In genomic region chr5:142435410-142436115, GRCh38 we compare ENCODE assay signal across 23 cellular contexts.
DNase-seq lines count a peak whose midpoint lies in the region; ATAC-seq, FAIRE-seq and TF ChIP-seq lines count a peak whose summit lies in the region.
"Had no signal": no experiment of that assay in that cellular context is flagged by ENCODE, and none has a peak within 500 bp of the region (broad histone marks: within the 10 kb centered on the region; RNA-seq: fewer than 3 reads in every experiment).

No MANE protein-coding gene starts in this region.

- no peaks in the 10 kb centered on the region for H3K27me3 Mint-ChIP-seq in T-cell

- no peaks in the 10 kb centered on the region for H3K9me3 Mint-ChIP-seq in T-cell
- H3K9me3 Mint-ChIP-seq: CD8-positive, alpha-beta memory T cell had no signal

- no peaks in the 10 kb centered on the region for H3K36me3 ChIP-seq in H1 (ENCODE audit: control insufficient read depth in 2 of 4, insufficient read depth in 4 of 4, low read length in 3 of 4)
- H3K36me3 ChIP-seq: BE2C, HAP-1 had no signal

- H3K27ac Mint-ChIP-seq in T-cell = no peak overlapping the region
- H3K27ac Mint-ChIP-seq: CD4-positive, CD25-positive, alpha-beta regulatory T cell had no signal

- peaks cover 0 to 2% (median under 1%) of the 10 kb centered on the region in 4 experiments; a peak in 2 of 7 replicates for H3K27me3 ChIP-seq in H1 (replicated peaks in 1 of 4; ENCODE audit: control insufficient read depth in 3 of 4, extremely low read depth in 1 of 4, insufficient read depth in 3 of 4, low read length in 3 of 4)
- H3K27me3 ChIP-seq: BE2C had no signal

- H3K27ac ChIP-seq in H1 (ENCODE audit: low read depth, low read length) = no peak overlapping the region

- H2BK15ac ChIP-seq in H1 (ENCODE audit: low read length) = 0 out of 2 replicates have a peak overlapping the region, but pooled peaks have one; percentile 48

- no peak for TF ChIP-seq EP300 in H1 (IDR thresholded peaks at IDR 0.05; ENCODE audit: borderline replicate concordance in 1 of 2, low read depth in 2 of 2, low read length in 2 of 2)

- no peak overlapping the region for H4K91ac ChIP-seq in H1 (replicated peaks; ENCODE audit: insufficient read length, low read length)

- no peak overlapping the region for H2BK120ac ChIP-seq in H1 (replicated peaks; ENCODE audit: low read depth, low read length)

- H3K36me3 Mint-ChIP-seq in T-cell = no peaks in the 10 kb centered on the region
- H3K36me3 Mint-ChIP-seq: CD4-positive, CD25-positive, alpha-beta regulatory T cell; CD8-positive, alpha-beta memory T cell had no signal

- no peak overlapping the region for H3K4me2 ChIP-seq in H1 (ENCODE audit: insufficient read depth in 1 of 2, low read depth in 2 of 2, low read length in 2 of 2)

- no peak for TF ChIP-seq RAD21 in H1 (IDR thresholded peaks at IDR 0.05 in 1 of 2, conservative IDR thresholded peaks at IDR 0.05 in 1 of 2; ENCODE audit: low read depth in 2 of 2, low read length in 2 of 2)

- no peaks in the 10 kb centered on the region for H3K79me2 ChIP-seq in H1 (ENCODE audit: control insufficient read depth in 1 of 2, insufficient read depth in 2 of 2, low read length in 2 of 2)

- H3K4me1 Mint-ChIP-seq in T-cell = peaks cover 48 to 55% (median 55%) of the 10 kb centered on the region in 3 donors

- H2BK12ac ChIP-seq in H1 (ENCODE audit: low read depth, low read length) = peak overlapping the region; percentile 64; the same call in 1 of the 2 replicates

- no peak overlapping the region for H3K9ac ChIP-seq in H1 (replicated peaks in 1 of 4; ENCODE audit: extremely low read depth in 1 of 4, low read depth in 3 of 4, low read length in 3 of 4)

- WGBS in H1 (ENCODE audit: extremely low coverage in 1 of 2, insufficient coverage in 1 of 2, insufficient read length in 1 of 2, insufficient replicate concordance in 2 of 2, low coverage in 1 of 2, low lambda C conversion rate in 2 of 2, missing lambda C conversion rate in 1 of 2), 2 experiments = 88% methylated on average over 9 of the region's 9 CpGs; no CpG with 5 or more reads in 1 of the 2 experiments

- no peak overlapping the region for H3K23ac ChIP-seq in H1 (ENCODE audit: insufficient read length)

- H4K8ac ChIP-seq in H1 (ENCODE audit: extremely low read depth, insufficient read depth, low read length) = no peak overlapping the region; the same call in 1 of the 2 replicates

- CTCF ChIA-PET in H1 (lab: Charles Lee; ENCODE audit: partially characterized antibody) = interaction anchor here (0.6 to 2.4 kb wide), 11 partner anchors 8 to 269 kb away, joined by 3 to 10 read pairs (median 3); no protein-coding TSS in a partner anchor
- CTCF ChIA-PET in T-cell (lab: Charles Lee) = no interaction called here

- no peak overlapping the region for H3K4me3 ChIP-seq in H1 (ENCODE audit: extremely low read depth in 1 of 4, insufficient read depth in 2 of 4, low read depth in 3 of 4, low read length in 4 of 4)
- H3K4me3 ChIP-seq: HAP-1 had no signal

- H3K4ac ChIP-seq in H1 (replicated peaks; ENCODE audit: insufficient read length, low read depth, low read length) = no peak overlapping the region

- H2BK20ac ChIP-seq in H1 (ENCODE audit: low read length) = no peak overlapping the region

- POLR2A ChIA-PET in H1 (lab: Charles Lee; ENCODE audit: partially characterized antibody) (interaction anchor here (0.6 to 0.7 kb wide), 2 partner anchors 38 to 88 kb away, joined by 3 read pairs; no protein-coding TSS in a partner anchor), T-cell (lab: Charles Lee) (interaction anchor here in 1 of 2 donors (0.6 kb wide), 2 partner anchors 13 to 107 kb away, joined by 5 to 10 read pairs; no protein-coding TSS in a partner anchor)

- H3K9me3 ChIP-seq in H1 (ENCODE audit: insufficient read depth in 2 of 2, low read depth in 1 of 2, low read length in 1 of 2) = no peaks in the 10 kb centered on the region
- H3K9me3 ChIP-seq: BE2C, HAP-1 had no signal

- no peaks in the 10 kb centered on the region for H3K79me1 ChIP-seq in H1 (ENCODE audit: low read depth, low read length)

- DNase-seq in SW480 (ENCODE audit: low spot score) (peak; percentile 43), H1 (ENCODE audit: low read depth in 1 of 2, low spot score in 2 of 2) (no peak), myocyte (ENCODE audit: low read depth) (peak; percentile 53), left lobe of liver (ENCODE audit: low spot score) (no peak), NOMO-1 treated with dmso at 0.1 percent for 144 hours (lab: John Stamatoyannopoulos, UW; ENCODE audit: unreplicated experiment) (no peak), T-cell (no peak)
- DNase-seq: ACHN; BE2C; C1 segment of cervical spinal cord; CD4-positive, CD25-positive, alpha-beta regulatory T cell; CD8-positive, alpha-beta memory T cell; COR-L47; DMS 273 treated with DMSO at 0.1 percent for 48 hours; DMS53; DND-41; EL; IMR-90 had no signal

- H3K23me2 ChIP-seq in H1 (ENCODE audit: low read depth, low read length) = no peaks in the 10 kb centered on the region

- H3K4me3 Mint-ChIP-seq in T-cell = no peak overlapping the region
- H3K4me3 Mint-ChIP-seq: CD4-positive, CD25-positive, alpha-beta regulatory T cell; CD8-positive, alpha-beta memory T cell had no signal

- ATAC-seq in left lobe of liver (no peak), T-cell (replicated peaks in 1 of 4) (no peak), HG03175 (IDR thresholded peaks at IDR 0.05; ENCODE audit: unreplicated experiment) (no peak)

- no peak for TF ChIP-seq CTCF in H1 (IDR thresholded peaks at IDR 0.05; ENCODE audit: control extremely low read depth in 1 of 3, insufficient read depth in 1 of 3, low read depth in 1 of 3, low read length in 3 of 3)

- no peak for TF ChIP-seq POLR2A in H1 (IDR thresholded peaks at IDR 0.05; ENCODE audit: control extremely low read depth in 1 of 2, low read depth in 2 of 2, low read length in 2 of 2)

- no peak overlapping the region for H4K5ac ChIP-seq in H1 (ENCODE audit: insufficient read length, low read depth, low read length)

- no peak overlapping the region for H3K14ac ChIP-seq in H1 (ENCODE audit: insufficient read length)

- no peak overlapping the region for H2AFZ ChIP-seq in H1 (ENCODE audit: low read length)

- peaks cover 2 to 9% (median 6%) of the 10 kb centered on the region in 4 experiments; a peak in 5 of 7 replicates for H3K4me1 ChIP-seq in H1 (replicated peaks in 1 of 4; ENCODE audit: control insufficient read depth in 3 of 4, insufficient read depth in 4 of 4, low read length in 3 of 4)
- H3K4me1 ChIP-seq: HAP-1 had no signal

- peak overlapping the region; percentile 36; the same call in 1 of the 2 replicates for H3K18ac ChIP-seq in H1 (ENCODE audit: extremely low read depth, low read length)

- no peak overlapping the region for H2BK5ac ChIP-seq in H1 (ENCODE audit: low read depth, low read length)

- no peaks in the 10 kb centered on the region for H4K20me1 ChIP-seq in H1 (replicated peaks in 1 of 2; ENCODE audit: control insufficient read depth in 1 of 2, insufficient read depth in 2 of 2, low read length in 2 of 2)

- H3K56ac ChIP-seq in H1 (replicated peaks; ENCODE audit: insufficient read length, low read depth, low read length) = no peak overlapping the region

- H2AK5ac ChIP-seq in H1 (ENCODE audit: low read depth, low read length) = no peak overlapping the region

- FAIRE-seq in H1 (lab: Jason Lieb, UNC) = no peak
- FAIRE-seq: A204.1, G401.6, GM12891, GM19239 had no signal

TF ChIP-seq in H1, 55 proteins besides CTCF, POLR2A, EP300 and RAD21:
- TF ChIP-seq CBX5 (IDR thresholded peaks at IDR 0.05; ENCODE audit: low read depth, low read length) (no peak), HDAC6 (IDR thresholded peaks at IDR 0.05; ENCODE audit: low read depth, low read length) (no peak), KDM1A (IDR thresholded peaks at IDR 0.05; ENCODE audit: borderline replicate concordance, low read length) (no peak), GABPA (IDR thresholded peaks at IDR 0.05; ENCODE audit: borderline replicate concordance, insufficient read depth, low read length) (no peak), EZH2 (IDR thresholded peaks at IDR 0.05; ENCODE audit: low read depth, low read length, severe bottlenecking) (no peak), TEAD4 (IDR thresholded peaks at IDR 0.05; ENCODE audit: low read depth, low read length) (no peak), CEBPB (IDR thresholded peaks at IDR 0.05; ENCODE audit: low read depth, low read length) (no peak), BACH1 (IDR thresholded peaks at IDR 0.05; ENCODE audit: low read length) (no peak), NANOG (IDR thresholded peaks at IDR 0.05; ENCODE audit: insufficient read depth, low read depth, low read length, poor library complexity, severe bottlenecking) (no peak), GTF2F1 (IDR thresholded peaks at IDR 0.05; ENCODE audit: borderline replicate concordance, low read depth, low read length) (no peak), E2F6 (IDR thresholded peaks at IDR 0.05) (no peak), SIN3A (conservative IDR thresholded peaks at IDR 0.05 in 1 of 2, IDR thresholded peaks at IDR 0.05 in 1 of 2; ENCODE audit: low read depth in 1 of 2, low read length in 2 of 2) (no peak), ZNF274 (IDR thresholded peaks at IDR 0.05; ENCODE audit: borderline replicate concordance, extremely low read depth, low read length) (no peak)

Comparison
In these comparisons a context has a peak if more than half of its experiments do, and no peak if none do; other contexts are left out.
1. DNase-seq: peak in SW480 (single experiment) and myocyte (single experiment); none in H1 (0 of 2), left lobe of liver (single experiment), NOMO-1 treated with dmso at 0.1 percent for 144 hours (single experiment) and T-cell (0 of 34).